15 cellular contexts compared by ENCODE assay signal in genomic region chr10:21530616-21531015, GRCh38. TPM values are rescaled to one million over a fixed set of nuclear protein-coding genes. Genes with fewer than 3 reads are reported as not detected.
DNase-seq lines count a peak whose midpoint lies in the region; ATAC-seq and TF ChIP-seq lines count a peak whose summit lies in the region.
"Had no signal": no experiment of that assay in that cellular context is flagged by ENCODE, and none has a peak within 500 bp of the region (broad histone marks: within the 10 kb centered on the region; RNA-seq: fewer than 3 reads in every experiment).

No MANE protein-coding gene starts in this region.

- ATAC-seq in GM21381 (IDR thresholded peaks at IDR 0.05; ENCODE audit: unreplicated experiment): no peak
- ATAC-seq: natural killer cell treated with Interleukin-12 subunit alpha and Interleukin-12 subunit beta and Interleukin-15 and Interleukin-18, amount 100 ng/mL, for 72 hours; stimulated activated naive B cell treated with anti-CD40 and anti-IgM and Interleukin-4, amounts not matched to agents 10 μg/mL and 1 μg/mL and 100 μg/mL, for 72 hours had no signal

- H3K27me3 ChIP-seq in A673 (replicated peaks; ENCODE audit: insufficient read depth, low read depth, low read length, poor library complexity): no peaks in the 10 kb centered on the region
- H3K27me3 ChIP-seq in dorsolateral prefrontal cortex: no peaks in the 10 kb centered on the region

- CTCF ChIA-PET in A673 (lab: Charles Lee): no interaction called here

- in situ Hi-C loops in G401 (cut with HindIII; ENCODE audit: low sequenced_read_pairs): no loop called here

- no peak for DNase-seq in A673 (ENCODE audit: low spot score)
- DNase-seq in G401 (ENCODE audit: low spot score): peak; percentile 21
- DNase-seq in dorsolateral prefrontal cortex: no peak
- peak; percentile 29 for DNase-seq in pons (ENCODE audit: low spot score)
- no peak for DNase-seq in Ammon's horn (ENCODE audit: low spot score)
- no peak for DNase-seq in NCI-H2081 (lab: John Stamatoyannopoulos, UW)
- DNase-seq: activated CD8-positive, alpha-beta memory T cell treated with anti-CD3 and anti-CD28 coated beads for 24 hours; activated effector memory CD4-positive, alpha-beta T cell treated with anti-CD3 and anti-CD28 coated beads, Interleukin-2, amount 50 U/mL, for 16 hours; aorta; hippocampal formation; NCI-H1436; PC-9; stimulated activated naive B cell treated with anti-CD40 and anti-IgM and Interleukin-4, amounts not matched to agents 10 μg/mL and 1 μg/mL and 100 μg/mL, for 72 hours had no signal

- peaks cover 41% of the 10 kb centered on the region for H3K4me1 ChIP-seq in A673 (ENCODE audit: insufficient read depth, low read length, poor library complexity, severe bottlenecking)

- peak overlapping the region; percentile 67 for H3K27ac ChIP-seq in A673 (ENCODE audit: low read depth, low read length, poor library complexity, severe bottlenecking)
- H3K27ac ChIP-seq in dorsolateral prefrontal cortex: peak overlapping the region in 56 of 59 donors; percentile 6 to 100 (median 98)
- H3K27ac ChIP-seq: PC-9 had no signal

- H3K9me3 ChIP-seq in A673 (ENCODE audit: low read depth, low read length, poor library complexity, severe bottlenecking): no peaks in the 10 kb centered on the region

- H3K4me3 ChIP-seq in A673 (ENCODE audit: low read depth, low read length, poor library complexity, severe bottlenecking) (no peak overlapping the region), dorsolateral prefrontal cortex (peak overlapping the region in 3 of 59 donors; percentile 17 to 87 (median 21))
- H3K4me3 ChIP-seq: PC-9 had no signal

- BruUV-seq in A673 (replicated peaks; lab: Mats Ljungman, UMichigan): no TSS peak

- H3K36me3 ChIP-seq in A673 (ENCODE audit: insufficient read depth, low read length, poor library complexity, severe bottlenecking): no peaks in the 10 kb centered on the region

- POLR2A ChIA-PET in A673 (lab: Charles Lee; ENCODE audit: low non-redundant PET): interaction anchor here (0.7 kb wide), 1 partner anchor 128 kb away, joined by 4 read pairs; no protein-coding TSS in a partner anchor

- TF ChIP-seq CTCF in A673 (conservative IDR thresholded peaks at IDR 0.05; ENCODE audit: low read depth, low read length) (no peak), dorsolateral prefrontal cortex (IDR thresholded peaks at IDR 0.05 in 54 of 56, conservative IDR thresholded peaks at IDR 0.05 in 2 of 56; ENCODE audit: low read depth in 1 of 56, partially characterized antibody in 56 of 56) (no peak)

- intact Hi-C loops in A673 (cut with micrococcal nuclease; ENCODE audit: unreplicated experiment) (loop anchor here (5.0 kb wide), 2 partner anchors 33 to 253 kb away; no protein-coding TSS in a partner anchor), dorsolateral prefrontal cortex (cut with DNase I) (loop anchor here in 1 of 2 donors (5.0 to 10.0 kb wide), 3 partner anchors 33 to 1564 kb away; partner anchors contain the start of gene MSRB2)

RNA-seq across cellular contexts. Expression of gene MLLT10, which starts 3.4 kb away (rescaled TPM):
- total RNA-seq in A673 (2021) (58.4 and 60.0 TPM in 2 replicates), dorsolateral prefrontal cortex (10 to 100 TPM; 35.4 to 78.5 (median 55.3) TPM)
- 19.6 and 30.8 TPM in 2 replicates for total RNA-seq in G401 (2014; rRNA removed; shearing (Covaris generic))

RNA-seq across cellular contexts. Expression of gene SKIDA1, which starts 5.1 kb away (rescaled TPM):
- 4.4 and 4.9 TPM in 2 replicates for total RNA-seq in A673 (2021)
- total RNA-seq in G401 (2014; rRNA removed; shearing (Covaris generic)): 22.3 and 22.8 TPM in 2 replicates
- 1 to 10 TPM; 2.0 to 8.9 (median 4.4) TPM for total RNA-seq in dorsolateral prefrontal cortex
- total RNA-seq: natural killer cell treated with Interleukin-12 subunit alpha and Interleukin-12 subunit beta and Interleukin-15 and Interleukin-18, amount 100 ng/mL, for 72 hours had no signal

Comparison
In these comparisons a context has a peak if more than half of its experiments do, and no peak if none do; other contexts are left out.
1. DNase-seq: peak in G401 (single experiment) and pons (single experiment); none in A673 (single experiment), dorsolateral prefrontal cortex (0 of 10), Ammon's horn (single experiment) and NCI-H2081 (0 of 2).